28 cellular contexts compared by ENCODE assay signal in genomic region chrY:21003059-21003458, GRCh38.
"Had no signal": no experiment of that assay in that cellular context is flagged by ENCODE, and none has a peak within 500 bp of the region (broad histone marks: within the 10 kb centered on the region; RNA-seq: fewer than 3 reads in every experiment).

No MANE protein-coding gene starts in this region.

- H3K4me3 ChIP-seq: K562 had no signal

- DNase-seq: activated CD4-positive, alpha-beta T cell treated with anti-CD3 and anti-CD28 coated beads for 1 hour; activated CD4-positive, alpha-beta T cell treated with anti-CD3 and anti-CD28 coated beads, Interleukin-2, amount 50 U/mL, for 4 hours; activated CD4-positive, CD25-positive, alpha-beta regulatory T cell; activated gamma-delta T cell; activated naive CD4-positive, alpha-beta T cell treated with anti-CD3 and anti-CD28 coated beads, Interleukin-2, amount 10 ng/mL, durations not matched to agents 7 days and 5 days; activated T-cell treated with anti-CD3 and anti-CD28 coated beads, Interleukin-2, amount 50 U/mL, for 1 hour; activated T-cell treated with anti-CD3 and anti-CD28 coated beads, Interleukin-2, amount 50 U/mL, for 72 hours; anterior cingulate cortex; caudate nucleus; cerebellar nuclear complex; IMR-90; NCI-H1092 treated with DMSO at 0.1 percent for 48 hours; NCI-H1417; NCI-H146; NCI-H187; NCI-H2029 treated with DMSO at 0.1 percent for 48 hours; NCI-H2107; NCI-H2171; NCI-H510A; NCI-H526; NCI-H748 treated with DMSO at 0.1 percent for 48 hours; OCI-M1; Right ventricle myocardium superior; T1000; WERI-Rb-1 had no signal

- H3K4me3 Mint-ChIP-seq: activated naive CD4-positive, alpha-beta T cell treated with anti-CD3 and anti-CD28 coated beads, Interleukin-2, amount 10 ng/mL, durations not matched to agents 7 days and 5 days; activated T-cell treated with anti-CD3 and anti-CD28 coated beads, Interleukin-2, amount 50 U/mL, for 72 hours; brain had no signal

- ATAC-seq: K562 had no signal

- H3K4me1 Mint-ChIP-seq: brain had no signal

- H3K36me3 Mint-ChIP-seq: brain had no signal

- H3K9me3 Mint-ChIP-seq: activated T-cell treated with anti-CD3 and anti-CD28 coated beads, Interleukin-2, amount 50 U/mL, for 72 hours had no signal

- H3K36me3 ChIP-seq: WERI-Rb-1 had no signal

- H3K27ac ChIP-seq: WERI-Rb-1 had no signal

- H3K27ac Mint-ChIP-seq: activated naive CD4-positive, alpha-beta T cell treated with anti-CD3 and anti-CD28 coated beads, Interleukin-2, amount 10 ng/mL, durations not matched to agents 7 days and 5 days; activated T-cell treated with anti-CD3 and anti-CD28 coated beads, Interleukin-2, amount 50 U/mL, for 72 hours; activated T-helper 2 cell treated with anti-CD3 and anti-CD28 coated beads, Interferon-gamma antibody, Interleukin-2, Interleukin-4, amounts not matched to agents 10 μg/mL and 5 μg/mL and 100 μg/mL, durations not matched to agents 14 hours and 24 hours and 36 hours; brain had no signal
